In genomic region chr12:82660541-82661325, GRCh38 we compare ENCODE assay signal across 17 cellular contexts. TPM values are rescaled to one million over a fixed set of nuclear protein-coding genes. Genes with fewer than 3 reads are reported as not detected.
DNase-seq lines count a peak whose midpoint lies in the region; ATAC-seq lines count a peak whose summit lies in the region.
"Had no signal": no experiment of that assay in that cellular context is flagged by ENCODE, and none has a peak within 500 bp of the region (broad histone marks: within the 10 kb centered on the region; RNA-seq: fewer than 3 reads in every experiment).

No MANE protein-coding gene starts in this region.

- WGBS in neuronal stem cell (ENCODE audit: extremely low coverage in 2 of 2, insufficient read length in 2 of 2, insufficient replicate concordance in 1 of 2), 2 donors = no CpG with 5 or more reads among the region's 3 CpGs

- H2AFZ ChIP-seq in neuronal stem cell (ENCODE audit: low read length) = no peak overlapping the region

- H2BK5ac ChIP-seq in neuronal stem cell (ENCODE audit: low read length) = no peak overlapping the region

- no peak overlapping the region for H3K23ac ChIP-seq in neuronal stem cell (ENCODE audit: low read depth, low read length, poor library complexity)

- H3K18ac ChIP-seq in neuronal stem cell (ENCODE audit: low read length) = no peak overlapping the region

- no peak overlapping the region for H3K4me2 ChIP-seq in neuronal stem cell (ENCODE audit: insufficient read depth, low read length, poor library complexity, severe bottlenecking)

- no peak overlapping the region for H3K14ac ChIP-seq in neuronal stem cell (ENCODE audit: low read length)

- H2AK5ac ChIP-seq in neuronal stem cell (ENCODE audit: low read depth, low read length) = no peak overlapping the region

- H2BK15ac ChIP-seq in neuronal stem cell (ENCODE audit: low read length) = no peak overlapping the region

- H3K4me1 ChIP-seq in neuronal stem cell (ENCODE audit: control insufficient read depth in 2 of 2, insufficient read depth in 1 of 2, low read depth in 1 of 2, low read length in 2 of 2) = peaks cover 2 to 4% of the 10 kb centered on the region in 2 donors
- H3K4me1 ChIP-seq: BE2C had no signal

- H4K8ac ChIP-seq in neuronal stem cell (ENCODE audit: low read depth, low read length) = no peak overlapping the region

- peak; percentile 13 for DNase-seq in A172 (ENCODE audit: low spot score)
- peak; percentile 55 for DNase-seq in HT-29 (ENCODE audit: low spot score)
- peak; percentile 60 for DNase-seq in amniotic epithelial cell (ENCODE audit: low read depth)
- peak; percentile 23 for DNase-seq in glomerular visceral epithelial cell (ENCODE audit: extremely low spot score)
- no peak for DNase-seq in stimulated activated CD4-positive, alpha-beta T cell treated with anti-CD3 and anti-CD28 coated beads, Interleukin-15, amount 100 ng/mL, for 24 hours
- no peak for DNase-seq in neuronal stem cell (ENCODE audit: low spot score)
- DNase-seq in GM03348 (ENCODE audit: low spot score) = no peak
- DNase-seq: BE2C; CD4-positive, alpha-beta memory T cell; DMS79 treated with DMSO at 0.1 percent for 48 hours; GDM1; HFFc6; Kasumi-1; NCI-H2107; NCI-H446; PC-3 had no signal

- no peak overlapping the region for H3K9ac ChIP-seq in neuronal stem cell (ENCODE audit: low read depth, low read length, poor library complexity)

- no peak overlapping the region for H2BK12ac ChIP-seq in neuronal stem cell (ENCODE audit: low read length)

- ATAC-seq in HG02885 (IDR thresholded peaks at IDR 0.05; ENCODE audit: poor library complexity, unreplicated experiment) = no peak
- ATAC-seq: PC-3 had no signal

- no peak overlapping the region for H3K27ac ChIP-seq in neuronal stem cell (replicated peaks; ENCODE audit: low read length)

- no peaks in the 10 kb centered on the region for H3K27me3 ChIP-seq in neuronal stem cell (ENCODE audit: control insufficient read depth in 3 of 3, insufficient read depth in 3 of 3, low read depth in 1 of 3, low read length in 3 of 3)
- H3K27me3 ChIP-seq: BE2C had no signal

- no peak overlapping the region for H3K4ac ChIP-seq in neuronal stem cell (ENCODE audit: low read length)

- H3K36me3 ChIP-seq in neuronal stem cell (replicated peaks in 1 of 2; ENCODE audit: control insufficient read depth in 2 of 2, insufficient read depth in 2 of 2, low read length in 2 of 2) = no peaks in the 10 kb centered on the region
- H3K36me3 ChIP-seq: BE2C had no signal

- no peak overlapping the region for H2BK120ac ChIP-seq in neuronal stem cell (ENCODE audit: low read depth, low read length)

- H4K91ac ChIP-seq in neuronal stem cell (ENCODE audit: low read depth, low read length, poor library complexity) = no peak overlapping the region

- H3K9me3 ChIP-seq in neuronal stem cell (replicated peaks in 1 of 2; ENCODE audit: control insufficient read depth in 2 of 2, insufficient read depth in 1 of 2, low read depth in 1 of 2, low read length in 2 of 2) = peaks cover 2 to 3% of the 10 kb centered on the region in 2 donors
- H3K9me3 ChIP-seq: BE2C had no signal

- no peaks in the 10 kb centered on the region for H3K79me1 ChIP-seq in neuronal stem cell (ENCODE audit: low read depth, low read length)

- no peak overlapping the region for H3K4me3 ChIP-seq in neuronal stem cell (ENCODE audit: low read length in 2 of 2)

RNA-seq across cellular contexts. Expression of gene TMTC2, which starts 26.0 kb away (rescaled TPM):
- total RNA-seq in A172 (2014; rRNA removed; shearing (Covaris generic)) = 2.1 and 2.4 TPM in 2 replicates
- total RNA-seq in HT-29 (2014; rRNA removed; shearing (Covaris generic)) = 15.1 and 18.2 TPM in 2 replicates
- 15.7 TPM for polyA plus RNA-seq in neuronal stem cell (2013, experiment 1 of 2)
- polyA plus RNA-seq in neuronal stem cell (2013, experiment 2 of 2) = 15.6 TPM

Comparison
In these comparisons a context has a peak if more than half of its experiments do, and no peak if none do; other contexts are left out.
1. DNase-seq: peak in A172 (single experiment), HT-29 (single experiment), amniotic epithelial cell (single experiment) and glomerular visceral epithelial cell (single experiment); none in stimulated activated CD4-positive, alpha-beta T cell treated with anti-CD3 and anti-CD28 coated beads, Interleukin-15, amount 100 ng/mL, for 24 hours (single experiment), neuronal stem cell (single experiment) and GM03348 (single experiment).